17 cellular contexts compared by ENCODE assay signal in the genomic region with DNA sequence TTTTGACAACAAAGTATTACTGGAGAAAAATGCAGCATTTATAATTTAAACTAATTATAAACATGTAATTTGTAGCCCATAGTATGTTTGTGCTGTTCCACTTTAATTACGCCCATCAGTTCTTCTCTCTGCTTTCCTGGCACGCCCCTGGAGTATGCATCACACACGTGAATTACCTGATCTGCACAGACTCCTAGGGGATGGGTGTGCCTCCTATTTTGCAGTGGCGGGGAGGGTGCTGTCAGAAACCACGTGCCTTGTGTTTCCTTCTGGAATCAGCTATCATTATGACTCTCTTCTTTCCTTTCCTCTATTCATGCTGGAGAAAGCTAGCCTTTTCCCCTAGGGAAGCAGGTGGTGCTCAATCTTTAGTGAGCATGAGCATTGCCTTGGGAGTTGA.
"Had no signal": no experiment of that assay in that cellular context is flagged by ENCODE, and none has a peak within 500 bp of the region (broad histone marks: within the 10 kb centered on the region; RNA-seq: fewer than 3 reads in every experiment).

No MANE protein-coding gene starts in this region.

- H3K4me3 ChIP-seq: coronary artery, psoas muscle, right lobe of liver, spleen, upper lobe of left lung had no signal

- DNase-seq: activated CD4-positive, alpha-beta memory T cell treated with anti-CD3 and anti-CD28 coated beads, Interleukin-2, amount 10 ng/mL, durations not matched to agents 7 days and 5 days; activated CD4-positive, alpha-beta T cell treated with anti-CD3 and anti-CD28 coated beads for 4 hours; activated naive CD4-positive, alpha-beta T cell treated with anti-CD3 and anti-CD28 coated beads, Interleukin-2, amount 50 U/mL, for 16 hours; activated T-cell treated with anti-CD3 and anti-CD28 coated beads, Interleukin-2, amount 50 U/mL, for 24 hours; central memory CD4-positive, alpha-beta T cell; foreskin fibroblast; glutamatergic neuron; hypothalamus; kidney glomerular epithelial cell; nephron progenitor cell; psoas muscle; right lobe of liver; spleen; stimulated activated naive CD8-positive, alpha-beta T cell treated with anti-CD3 and anti-CD28 coated beads, Interleukin-15, amount 100 ng/mL, for 72 hours; upper lobe of left lung had no signal

- ATAC-seq: psoas muscle; right lobe of liver; stimulated activated naive CD8-positive, alpha-beta T cell treated with anti-CD3 and anti-CD28 coated beads, Interleukin-15, amount 100 ng/mL, for 72 hours; WTC11 had no signal

- H3K27ac ChIP-seq: coronary artery, psoas muscle, right lobe of liver, spleen, upper lobe of left lung had no signal

- H3K36me3 ChIP-seq: right lobe of liver, spleen, upper lobe of left lung had no signal

- H3K27me3 ChIP-seq: right lobe of liver, spleen, upper lobe of left lung had no signal

- H3K9me3 ChIP-seq: psoas muscle, right lobe of liver, spleen, upper lobe of left lung had no signal

- H3K4me1 ChIP-seq: psoas muscle, right lobe of liver, spleen, upper lobe of left lung had no signal
